19 cellular contexts compared by ENCODE assay signal in genomic region chr9:85876628-85877027, GRCh38.
"Had no signal": no experiment of that assay in that cellular context is flagged by ENCODE, and none has a peak within 500 bp of the region (broad histone marks: within the 10 kb centered on the region; RNA-seq: fewer than 3 reads in every experiment).

No MANE protein-coding gene starts in this region.

- ATAC-seq: activated naive CD4-positive, alpha-beta T cell treated with anti-CD3 and anti-CD28 coated beads, Interleukin-2, amount 50 U/mL, for 72 hours; effector memory CD8-positive, alpha-beta T cell; left lobe of liver; stimulated activated effector memory CD8-positive, alpha-beta T cell treated with anti-CD3 and anti-CD28 coated beads, Interleukin-12 subunit alpha, Interleukin-12 subunit beta, amount 100 ng/mL, for 72 hours had no signal

- DNase-seq: activated B cell treated with CpG ODN at 0.5 μM for 24 hours; activated CD4-positive, alpha-beta T cell treated with anti-CD3 and anti-CD28 coated beads, Interleukin-2, amount 10 ng/mL, durations not matched to agents 7 days and 5 days; activated CD8-positive, alpha-beta memory T cell treated with anti-CD3 and anti-CD28 coated beads for 24 hours; activated T-cell treated with anti-CD3 and anti-CD28 coated beads for 4 hours; amygdala; cortex of kidney; effector memory CD8-positive, alpha-beta T cell; glutamatergic neuron; mammary epithelial cell; occipital lobe; T-helper 1 cell; tibial artery had no signal

- H3K27ac Mint-ChIP-seq: activated B cell treated with CpG ODN at 0.5 μM for 24 hours; activated CD4-positive, alpha-beta T cell treated with anti-CD3 and anti-CD28 coated beads, Interleukin-2, amount 10 ng/mL, durations not matched to agents 7 days and 5 days; activated naive CD4-positive, alpha-beta T cell treated with anti-CD3 and anti-CD28 coated beads, Interleukin-2, amount 50 U/mL, for 72 hours; brain; effector memory CD8-positive, alpha-beta T cell; nephron; stimulated activated effector memory CD8-positive, alpha-beta T cell treated with anti-CD3 and anti-CD28 coated beads, Interleukin-12 subunit alpha, Interleukin-12 subunit beta, amount 100 ng/mL, for 72 hours had no signal

- H3K27me3 ChIP-seq: tibial artery, vagina had no signal

- H3K36me3 ChIP-seq: vagina had no signal

- H3K36me3 Mint-ChIP-seq: activated naive CD4-positive, alpha-beta T cell treated with anti-CD3 and anti-CD28 coated beads, Interleukin-2, amount 50 U/mL, for 72 hours; stimulated activated effector memory CD8-positive, alpha-beta T cell treated with anti-CD3 and anti-CD28 coated beads, Interleukin-12 subunit alpha, Interleukin-12 subunit beta, amount 100 ng/mL, for 72 hours had no signal

- H3K27ac ChIP-seq: tibial artery, vagina had no signal

- H3K4me1 Mint-ChIP-seq: activated CD4-positive, alpha-beta T cell treated with anti-CD3 and anti-CD28 coated beads, Interleukin-2, amount 10 ng/mL, durations not matched to agents 7 days and 5 days; nephron had no signal

- H3K4me1 ChIP-seq: tibial artery, vagina had no signal

- H3K27me3 Mint-ChIP-seq: activated B cell treated with CpG ODN at 0.5 μM for 24 hours; activated CD4-positive, alpha-beta T cell treated with anti-CD3 and anti-CD28 coated beads, Interleukin-2, amount 10 ng/mL, durations not matched to agents 7 days and 5 days; brain; central memory CD8-positive, alpha-beta T cell; effector memory CD8-positive, alpha-beta T cell had no signal

- H3K9me3 ChIP-seq: tibial artery, vagina had no signal

- H3K9me3 Mint-ChIP-seq: activated B cell treated with CpG ODN at 0.5 μM for 24 hours; activated CD4-positive, alpha-beta T cell treated with anti-CD3 and anti-CD28 coated beads, Interleukin-2, amount 10 ng/mL, durations not matched to agents 7 days and 5 days; activated naive CD4-positive, alpha-beta T cell treated with anti-CD3 and anti-CD28 coated beads, Interleukin-2, amount 50 U/mL, for 72 hours; brain; central memory CD8-positive, alpha-beta T cell; effector memory CD8-positive, alpha-beta T cell; nephron; stimulated activated effector memory CD8-positive, alpha-beta T cell treated with anti-CD3 and anti-CD28 coated beads, Interleukin-12 subunit alpha, Interleukin-12 subunit beta, amount 100 ng/mL, for 72 hours had no signal

- H3K4me3 Mint-ChIP-seq: activated B cell treated with CpG ODN at 0.5 μM for 24 hours; activated CD4-positive, alpha-beta T cell treated with anti-CD3 and anti-CD28 coated beads, Interleukin-2, amount 10 ng/mL, durations not matched to agents 7 days and 5 days; brain; central memory CD8-positive, alpha-beta T cell; effector memory CD8-positive, alpha-beta T cell; nephron; stimulated activated effector memory CD8-positive, alpha-beta T cell treated with anti-CD3 and anti-CD28 coated beads, Interleukin-12 subunit alpha, Interleukin-12 subunit beta, amount 100 ng/mL, for 72 hours had no signal

- H3K4me3 ChIP-seq: tibial artery, vagina had no signal
